In the genomic region with DNA sequence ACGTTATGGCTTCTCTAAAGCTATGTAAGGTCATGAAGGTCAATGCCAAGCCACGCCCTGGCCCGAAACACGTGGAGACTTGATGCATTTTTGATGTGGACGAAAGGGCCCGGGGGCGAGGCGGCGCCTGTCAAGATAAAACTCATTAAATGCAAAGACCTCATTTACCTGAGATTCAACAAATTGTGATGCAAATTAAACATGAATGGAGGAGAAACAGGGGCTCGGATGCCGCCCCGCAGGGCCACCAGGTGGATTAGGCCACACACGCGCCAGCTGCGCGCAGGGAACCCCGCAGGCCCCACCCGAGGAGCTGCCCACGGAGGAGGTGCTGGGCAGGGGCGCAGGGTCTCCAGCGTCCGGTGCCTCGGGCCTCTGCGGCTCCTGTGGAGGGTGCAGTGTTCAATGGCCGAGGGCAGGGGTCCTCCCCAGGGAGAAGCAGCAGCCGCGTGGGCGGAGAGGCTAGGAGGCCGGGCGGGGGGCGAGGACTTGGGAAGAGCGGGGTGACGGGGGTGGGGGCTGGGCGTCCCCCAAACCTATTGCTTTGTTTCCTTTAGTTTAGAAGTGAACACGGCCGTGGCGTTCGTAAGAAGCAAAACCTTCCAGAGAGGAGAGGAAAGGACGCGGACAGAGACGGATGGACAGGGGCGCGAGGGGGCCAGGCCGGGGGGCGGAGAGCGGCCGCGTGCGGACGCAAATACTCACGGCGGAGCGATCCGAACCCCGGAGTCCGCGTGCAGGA, we compare ENCODE assay signal across 12 cellular contexts. TPM values are rescaled to one million over a fixed set of nuclear protein-coding genes. Genes with fewer than 3 reads are reported as not detected.
A peak's percentile ranks its signal among the peaks of the same experiment; 100 is the strongest.
DNase-seq lines count a peak whose midpoint lies in the region; ATAC-seq, FAIRE-seq and TF ChIP-seq lines count a peak whose summit lies in the region.
"Had no signal": no experiment of that assay in that cellular context is flagged by ENCODE, and none has a peak within 500 bp of the region (broad histone marks: within the 10 kb centered on the region; RNA-seq: fewer than 3 reads in every experiment).

No MANE protein-coding gene starts in this region.

- no peak overlapping the region for H3K4me2 ChIP-seq in endothelial cell of umbilical vein (ENCODE audit: insufficient read depth, low read length)

- BruUV-seq in endothelial cell of umbilical vein (replicated peaks; lab: Mats Ljungman, UMichigan) = no TSS peak

- H3K4me1 Mint-ChIP-seq in activated T-cell treated with anti-CD3 and anti-CD28 coated beads, Interleukin-2, amount 50 U/mL, for 72 hours (ENCODE audit: low read depth) = peaks cover 24% of the 10 kb centered on the region
- peaks cover 10 to 35% (median 27%) of the 10 kb centered on the region in 4 donors for H3K4me1 Mint-ChIP-seq in naive thymus-derived CD8-positive, alpha-beta T cell

- H3K4me3 Mint-ChIP-seq in activated T-cell treated with anti-CD3 and anti-CD28 coated beads, Interleukin-2, amount 50 U/mL, for 72 hours = peak overlapping the region; percentile 60 to 71
- peak overlapping the region in 9 of 10 donors; percentile 50 to 83 (median 64) for H3K4me3 Mint-ChIP-seq in naive thymus-derived CD8-positive, alpha-beta T cell

- no peak for TF ChIP-seq EP300 in upper lobe of left lung (IDR thresholded peaks at IDR 0.05)

- no peak for FAIRE-seq in endothelial cell of umbilical vein (lab: Jason Lieb, UNC)

- peaks cover 11% of the 10 kb centered on the region for H3K4me1 ChIP-seq in endothelial cell of umbilical vein (ENCODE audit: control insufficient read depth, extremely low read depth, insufficient read depth, low read length)
- H3K4me1 ChIP-seq in upper lobe of left lung = peaks cover 30 to 43% (median 35%) of the 10 kb centered on the region in 4 donors
- H3K4me1 ChIP-seq: SJSA1 had no signal

- H3K27me3 ChIP-seq in endothelial cell of umbilical vein (ENCODE audit: control insufficient read depth in 2 of 2, insufficient read depth in 2 of 2, low read length in 2 of 2) (peaks cover 0 to 2% of the 10 kb centered on the region in 2 experiments), upper lobe of left lung (peaks cover 0 to 25% (median 19%) of the 10 kb centered on the region in 4 donors)
- H3K27me3 ChIP-seq: SJSA1 had no signal

- no peaks in the 10 kb centered on the region for H4K20me1 ChIP-seq in endothelial cell of umbilical vein (replicated peaks; ENCODE audit: control insufficient read depth, extremely low read depth, insufficient read depth, low read length)

- peaks cover 11% of the 10 kb centered on the region for H3K79me2 ChIP-seq in endothelial cell of umbilical vein (ENCODE audit: control insufficient read depth, insufficient read depth, low read length)

- 24 to 27% methylated on average over 34 to 38 of the region's 57 CpGs for WGBS in upper lobe of left lung, 2 donors

- no peak overlapping the region for H2AFZ ChIP-seq in endothelial cell of umbilical vein (ENCODE audit: low read depth, low read length)

- H3K9me1 ChIP-seq in endothelial cell of umbilical vein (replicated peaks; ENCODE audit: control insufficient read depth, extremely low read depth, insufficient read depth, low read length) = no peaks in the 10 kb centered on the region

- H3K27me3 Mint-ChIP-seq in activated T-cell treated with anti-CD3 and anti-CD28 coated beads, Interleukin-2, amount 50 U/mL, for 72 hours (ENCODE audit: low read depth) = peaks cover 24% of the 10 kb centered on the region
- H3K27me3 Mint-ChIP-seq in naive thymus-derived CD8-positive, alpha-beta T cell = peaks cover 10 to 45% (median 21%) of the 10 kb centered on the region in 5 donors

- no peak overlapping the region for H3K27ac ChIP-seq in endothelial cell of umbilical vein (ENCODE audit: insufficient read depth, low read depth, low read length)
- H3K27ac ChIP-seq in upper lobe of left lung = peak overlapping the region in 2 of 4 donors; percentile 77 to 82
- H3K27ac ChIP-seq: SJSA1 had no signal

- CTCF ChIA-PET in endothelial cell of umbilical vein (lab: Charles Lee) = no interaction called here

- no peak for ATAC-seq in activated T-cell treated with anti-CD3 and anti-CD28 coated beads, Interleukin-2, amount 50 U/mL, for 72 hours (replicated peaks in 1 of 2)
- no peak for ATAC-seq in naive thymus-derived CD8-positive, alpha-beta T cell
- ATAC-seq in upper lobe of left lung (ENCODE audit: low FRiP score in 2 of 2) = no peak
- ATAC-seq in GM18858 (IDR thresholded peaks at IDR 0.05; ENCODE audit: unreplicated experiment) = no peak

- no peak overlapping the region for H3K27ac Mint-ChIP-seq in activated T-cell treated with anti-CD3 and anti-CD28 coated beads, Interleukin-2, amount 50 U/mL, for 72 hours
- peak overlapping the region in 1 of 10 donors; percentile 46 for H3K27ac Mint-ChIP-seq in naive thymus-derived CD8-positive, alpha-beta T cell

- no peak overlapping the region for H3K9ac ChIP-seq in endothelial cell of umbilical vein (replicated peaks; ENCODE audit: extremely low read depth, insufficient read depth, low read length)

- intact Hi-C loops in endothelial cell of umbilical vein (cut with micrococcal nuclease) = no loop called here

- H3K36me3 ChIP-seq in endothelial cell of umbilical vein (ENCODE audit: control insufficient read depth in 2 of 2, extremely low read depth in 1 of 2, insufficient read depth in 2 of 2, low read length in 2 of 2) = no peaks in the 10 kb centered on the region
- H3K36me3 ChIP-seq in upper lobe of left lung = peaks cover 0 to 1% (median 0%) of the 10 kb centered on the region in 4 donors

- no peaks in the 10 kb centered on the region for H3K9me3 Mint-ChIP-seq in activated T-cell treated with anti-CD3 and anti-CD28 coated beads, Interleukin-2, amount 50 U/mL, for 72 hours
- H3K9me3 Mint-ChIP-seq in naive thymus-derived CD8-positive, alpha-beta T cell = no peaks in the 10 kb centered on the region

- TF ChIP-seq CTCF in endothelial cell of umbilical vein (IDR thresholded peaks at IDR 0.05; ENCODE audit: extremely low read depth in 1 of 2, insufficient read depth in 1 of 2, low read depth in 1 of 2, low read length in 2 of 2) (no peak), upper lobe of left lung (IDR thresholded peaks at IDR 0.05) (no peak)

- DNase-seq in activated T-cell treated with anti-CD3 and anti-CD28 coated beads, Interleukin-2, amount 50 U/mL, for 72 hours = no peak
- DNase-seq in activated T-cell treated with anti-CD3 and anti-CD28 coated beads for 4 hours (no peak), endothelial cell of umbilical vein (ENCODE audit: low read depth, low spot score) (no peak), upper lobe of left lung (peak in 1 of 2 donors; percentile 84), NOMO-1 treated with dmso at 0.1 percent for 144 hours (lab: John Stamatoyannopoulos, UW; ENCODE audit: unreplicated experiment) (no peak), NCI-H446 treated with DMSO at 0.1 percent for 48 hours (lab: John Stamatoyannopoulos, UW) (no peak)
- no peak for DNase-seq in naive thymus-derived CD8-positive, alpha-beta T cell
- DNase-seq: activated CD4-positive, alpha-beta T cell treated with anti-CD3 and anti-CD28 coated beads, Interleukin-2, amount 50 U/mL, for 48 hours; NCI-H2171 had no signal

- peaks cover under 1 to 4% of the 10 kb centered on the region in 2 donors for H3K36me3 Mint-ChIP-seq in activated T-cell treated with anti-CD3 and anti-CD28 coated beads, Interleukin-2, amount 50 U/mL, for 72 hours (ENCODE audit: insufficient read depth in 2 of 2)
- peaks cover 0 to 2% (median 0%) of the 10 kb centered on the region in 3 donors for H3K36me3 Mint-ChIP-seq in naive thymus-derived CD8-positive, alpha-beta T cell

- no peaks in the 10 kb centered on the region for H3K9me3 ChIP-seq in endothelial cell of umbilical vein (replicated peaks; ENCODE audit: control insufficient read depth, insufficient read depth, low read length)
- no peaks in the 10 kb centered on the region for H3K9me3 ChIP-seq in upper lobe of left lung
- H3K9me3 ChIP-seq: SJSA1 had no signal

- dilution Hi-C loops in endothelial cell of umbilical vein (cut with MboI; ENCODE audit: extremely low pct_ligation_motif_present, low sequenced_read_pairs) = no loop called here

- no peak for TF ChIP-seq POLR2A in endothelial cell of umbilical vein (IDR thresholded peaks at IDR 0.05; ENCODE audit: low read depth, low read length)
- no peak for TF ChIP-seq POLR2A in upper lobe of left lung (IDR thresholded peaks at IDR 0.05)

- POLR2A ChIA-PET in endothelial cell of umbilical vein (lab: Charles Lee) = no interaction called here
- POLR2A ChIA-PET in naive thymus-derived CD8-positive, alpha-beta T cell (lab: Charles Lee) = no interaction called here

- peak overlapping the region in 1 of 3 experiments; percentile 19 for H3K4me3 ChIP-seq in endothelial cell of umbilical vein (replicated peaks in 1 of 3; ENCODE audit: insufficient read depth in 1 of 3, low read depth in 1 of 3, low read length in 3 of 3)
- peak overlapping the region in 3 of 4 donors; percentile 40 to 53 (median 47) for H3K4me3 ChIP-seq in upper lobe of left lung
- H3K4me3 ChIP-seq: SJSA1 had no signal

TF ChIP-seq in endothelial cell of umbilical vein, 7 proteins besides CTCF, POLR2A, EP300 and RAD21 (continues in another document):
- TF ChIP-seq EZH2 (IDR thresholded peaks at IDR 0.05; ENCODE audit: borderline replicate concordance, low read depth, low read length, severe bottlenecking) = peak; percentile 90
- TF ChIP-seq JUN (IDR thresholded peaks at IDR 0.05; ENCODE audit: borderline replicate concordance, insufficient read depth, insufficient read length, low read depth) = no peak
- TF ChIP-seq, protein P1, sequence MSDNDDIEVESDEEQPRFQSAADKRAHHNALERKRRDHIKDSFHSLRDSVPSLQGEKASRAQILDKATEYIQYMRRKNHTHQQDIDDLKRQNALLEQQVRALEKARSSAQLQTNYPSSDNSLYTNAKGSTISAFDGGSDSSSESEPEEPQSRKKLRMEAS (IDR thresholded peaks at IDR 0.05; ENCODE audit: insufficient read depth, insufficient read length) = no peak
- no peak for TF ChIP-seq POLR2AphosphoS5 (IDR thresholded peaks at IDR 0.05; ENCODE audit: insufficient read depth, low read depth, low read length)
- TF ChIP-seq FOS (IDR thresholded peaks at IDR 0.05; ENCODE audit: borderline replicate concordance, insufficient read depth, low read length) = no peak

RNA-seq across cellular contexts. Expression of gene CPLX1, which starts 40.4 kb away (rescaled TPM):
- 1 to 10 TPM; 1.3 to 1.9 TPM for total RNA-seq in activated T-cell treated with anti-CD3 and anti-CD28 coated beads, Interleukin-2, amount 50 U/mL, for 72 hours
- total RNA-seq in endothelial cell of umbilical vein (1.3 and 1.8 TPM in 2 replicates), upper lobe of left lung (1 to 10 TPM in 5 of 6 donors, under 1 TPM in 1; 0.61 to 4.2 (median 1.8) TPM)
- 1.0 and 1.4 TPM in 2 replicates for polyA plus RNA-seq in endothelial cell of umbilical vein
- polyA plus RNA-seq in endothelial cell of umbilical vein (2011; cell fraction: cytosol; rRNA removed) = 0.19 and 0.39 TPM in 2 replicates
- polyA plus RNA-seq in endothelial cell of umbilical vein (2011; cell fraction: nucleus; rRNA removed) = 4.6 and 6.7 TPM in 2 replicates
- 0.74 and 3.7 TPM in 2 replicates for polyA plus RNA-seq in endothelial cell of umbilical vein (2012)
- 0.21 and 0.29 TPM in 2 replicates for polyA minus RNA-seq in endothelial cell of umbilical vein
- 1.8 TPM for polyA minus RNA-seq in endothelial cell of umbilical vein (2011; cell fraction: cytosol; rRNA and poly(A)+ RNA removed)
- polyA minus RNA-seq in endothelial cell of umbilical vein (2011; cell fraction: nucleus; rRNA and poly(A)+ RNA removed) = 0.87 TPM in 1 of 2 replicates, not detected in the other
- total RNA-seq in naive thymus-derived CD8-positive, alpha-beta T cell = under 1 TPM in 1 of 2 experiments, not detected in 1; 0.29 TPM
- not detected for polyA plus RNA-seq in naive thymus-derived CD8-positive, alpha-beta T cell
- total RNA-seq: osteocyte, SJSA1 had no signal
